ENCODE assay signal across 12 cellular contexts in the genomic region with DNA sequence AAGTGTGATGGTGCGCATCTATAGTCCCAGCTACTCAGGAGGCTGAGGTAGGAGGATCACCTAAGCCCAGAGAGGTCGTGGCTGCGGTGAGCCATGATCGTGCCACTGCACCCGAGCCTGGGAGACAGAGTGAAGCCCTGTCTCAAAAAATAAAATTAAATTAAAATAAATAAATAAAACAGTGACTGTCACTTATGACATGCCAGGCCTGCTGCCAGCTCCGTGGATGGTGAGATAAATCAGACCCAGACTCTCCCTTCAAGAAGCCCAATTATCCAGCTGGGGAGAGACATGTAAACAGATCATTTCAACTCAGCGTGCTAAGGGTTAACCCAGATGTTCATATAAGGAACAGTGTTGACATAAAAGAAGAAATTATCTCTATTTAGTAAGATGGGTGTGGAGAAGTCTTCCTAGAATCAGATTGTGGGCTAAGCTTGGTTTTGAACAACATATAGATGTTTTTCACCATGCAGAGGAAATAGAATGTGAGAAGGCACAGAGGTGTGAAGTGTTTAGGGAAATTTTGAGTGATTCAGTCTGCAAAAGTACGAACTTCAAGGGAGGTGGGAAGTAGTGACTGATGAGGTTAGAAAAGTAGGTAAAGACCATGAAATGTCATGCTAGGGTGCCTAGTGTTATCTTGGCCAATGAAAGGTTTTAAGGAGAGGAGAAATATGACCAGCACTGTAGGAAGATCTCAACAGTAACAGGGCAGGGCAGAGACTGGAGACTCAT. TPM values are rescaled to one million over a fixed set of nuclear protein-coding genes. Genes with fewer than 3 reads are reported as not detected.
DNase-seq lines count a peak whose midpoint lies in the region; ATAC-seq lines count a peak whose summit lies in the region.
"Had no signal": no experiment of that assay in that cellular context is flagged by ENCODE, and none has a peak within 500 bp of the region (broad histone marks: within the 10 kb centered on the region; RNA-seq: fewer than 3 reads in every experiment).

No MANE protein-coding gene starts in this region.

- POLR2A ChIA-PET in activated CD8-positive, alpha-beta T cell treated with anti-CD3 and anti-CD28 coated beads, Interleukin-2, amount 10 ng/mL, durations not matched to agents 7 days and 5 days (lab: Charles Lee) = interaction anchor here (2.5 kb wide), 1 partner anchor 19 kb away, joined by 22 read pairs; a partner anchor contains a TSS

- ATAC-seq in activated CD8-positive, alpha-beta T cell treated with anti-CD3 and anti-CD28 coated beads, Interleukin-2, amount 10 ng/mL, durations not matched to agents 7 days and 5 days = peak; percentile 84
- no peak for ATAC-seq in GM18502 (IDR thresholded peaks at IDR 0.05; ENCODE audit: poor library complexity, unreplicated experiment)
- ATAC-seq: gastrocnemius medialis had no signal

- H3K27ac Mint-ChIP-seq in activated CD8-positive, alpha-beta T cell treated with anti-CD3 and anti-CD28 coated beads, Interleukin-2, amount 10 ng/mL, durations not matched to agents 7 days and 5 days = peak overlapping the region; percentile 80
- H3K27ac Mint-ChIP-seq in immature natural killer cell = peak overlapping the region; percentile 92 to 99 (median 94)

- peaks cover 55% of the 10 kb centered on the region for H3K4me1 Mint-ChIP-seq in activated CD8-positive, alpha-beta T cell treated with anti-CD3 and anti-CD28 coated beads, Interleukin-2, amount 10 ng/mL, durations not matched to agents 7 days and 5 days (ENCODE audit: low read depth)
- H3K4me1 Mint-ChIP-seq in immature natural killer cell = peaks cover 62 to 71% of the 10 kb centered on the region in 2 donors

- peak overlapping the region; percentile 9 for H3K4me3 Mint-ChIP-seq in activated CD8-positive, alpha-beta T cell treated with anti-CD3 and anti-CD28 coated beads, Interleukin-2, amount 10 ng/mL, durations not matched to agents 7 days and 5 days
- H3K4me3 Mint-ChIP-seq in immature natural killer cell = peak overlapping the region; percentile 66 to 81 (median 80)

- H3K9me3 Mint-ChIP-seq in activated CD8-positive, alpha-beta T cell treated with anti-CD3 and anti-CD28 coated beads, Interleukin-2, amount 10 ng/mL, durations not matched to agents 7 days and 5 days (ENCODE audit: insufficient read depth) = no peaks in the 10 kb centered on the region
- no peaks in the 10 kb centered on the region for H3K9me3 Mint-ChIP-seq in immature natural killer cell

- H3K27me3 Mint-ChIP-seq in activated CD8-positive, alpha-beta T cell treated with anti-CD3 and anti-CD28 coated beads, Interleukin-2, amount 10 ng/mL, durations not matched to agents 7 days and 5 days (ENCODE audit: low read depth) = no peaks in the 10 kb centered on the region
- peaks cover 3 to 6% (median 5%) of the 10 kb centered on the region in 3 donors for H3K27me3 Mint-ChIP-seq in immature natural killer cell (ENCODE audit: low read depth in 3 of 3)

- peaks cover 66% of the 10 kb centered on the region for H3K36me3 Mint-ChIP-seq in activated CD8-positive, alpha-beta T cell treated with anti-CD3 and anti-CD28 coated beads, Interleukin-2, amount 10 ng/mL, durations not matched to agents 7 days and 5 days (ENCODE audit: low read depth)
- peaks cover 10 to 17% (median 12%) of the 10 kb centered on the region in 3 donors for H3K36me3 Mint-ChIP-seq in immature natural killer cell

- CTCF ChIA-PET in activated CD8-positive, alpha-beta T cell treated with anti-CD3 and anti-CD28 coated beads, Interleukin-2, amount 10 ng/mL, durations not matched to agents 7 days and 5 days (lab: Charles Lee) = interaction anchor here (1.7 to 3.3 kb wide), 2 partner anchors 26 to 87 kb away, joined by 5 to 14 read pairs; no protein-coding TSS in a partner anchor

- peak; percentile 51 for DNase-seq in Daoy (ENCODE audit: low read depth)
- DNase-seq in GM19238 (ENCODE audit: insufficient read length, low spot score) = peak; percentile 17
- peak; percentile 37 for DNase-seq in activated CD8-positive, alpha-beta T cell treated with anti-CD3 and anti-CD28 coated beads, Interleukin-2, amount 10 ng/mL, durations not matched to agents 7 days and 5 days
- DNase-seq in immature natural killer cell = peak; percentile 77 to 80 (median 78)
- no peak for DNase-seq in UCSD-AML1 (lab: John Stamatoyannopoulos, UW; ENCODE audit: unreplicated experiment)
- no peak for DNase-seq in AG20443 (ENCODE audit: low spot score)
- no peak for DNase-seq in iPS-NIHi7 (ENCODE audit: extremely low spot score)
- DNase-seq: gastrocnemius medialis, lower lobe of right lung, NCI-H2081 treated with DMSO at 0.1 percent for 48 hours, RPMI8226 had no signal

RNA-seq across cellular contexts. Expression of a gene that starts 18.3 kb away (rescaled TPM):
- total RNA-seq in Daoy (2014; rRNA removed; shearing (Covaris generic)) = 107 and 146 TPM in 2 replicates
- total RNA-seq in activated CD8-positive, alpha-beta T cell treated with anti-CD3 and anti-CD28 coated beads, Interleukin-2, amount 10 ng/mL, durations not matched to agents 7 days and 5 days = 100 to 1,000 TPM; 175 to 189 TPM
- 100 to 1,000 TPM; 103 to 168 (median 129) TPM for polyA plus RNA-seq in immature natural killer cell

RNA-seq across cellular contexts. Expression of a gene that starts 18.6 kb away (rescaled TPM):
- total RNA-seq in Daoy (2014; rRNA removed; shearing (Covaris generic)) = 34.9 and 59.5 TPM in 2 replicates
- 10 to 100 TPM; 78.3 to 78.9 TPM for total RNA-seq in activated CD8-positive, alpha-beta T cell treated with anti-CD3 and anti-CD28 coated beads, Interleukin-2, amount 10 ng/mL, durations not matched to agents 7 days and 5 days
- polyA plus RNA-seq in immature natural killer cell = 10 to 100 TPM in 2 of 3 donors, 1 to 10 TPM in 1; 9.9 to 21.4 (median 15.8) TPM

Comparison
In these comparisons a context has a peak if more than half of its experiments do, and no peak if none do; other contexts are left out.
1. DNase-seq: peak in Daoy (single experiment), GM19238 (single experiment), activated CD8-positive, alpha-beta T cell treated with anti-CD3 and anti-CD28 coated beads, Interleukin-2, amount 10 ng/mL, durations not matched to agents 7 days and 5 days (single experiment) and immature natural killer cell (3 of 3); none in UCSD-AML1 (single experiment), AG20443 (single experiment) and iPS-NIHi7 (single experiment).